11 cellular contexts compared by ENCODE assay signal in genomic region chr14:103539056-103539825, GRCh38. TPM values are rescaled to one million over a fixed set of nuclear protein-coding genes. Genes with fewer than 3 reads are reported as not detected.
DNase-seq lines count a peak whose midpoint lies in the region; ATAC-seq lines count a peak whose summit lies in the region.
"Had no signal": no experiment of that assay in that cellular context is flagged by ENCODE, and none has a peak within 500 bp of the region (broad histone marks: within the 10 kb centered on the region; RNA-seq: fewer than 3 reads in every experiment).

No MANE protein-coding gene starts in this region.

- ATAC-seq in GM18870 (IDR thresholded peaks at IDR 0.05; ENCODE audit: unreplicated experiment) = no peak
- ATAC-seq in sciatic nerve = no peak
- ATAC-seq: natural killer cell had no signal

- no peaks in the 10 kb centered on the region for H3K27me3 ChIP-seq in layer of hippocampus (ENCODE audit: control insufficient read depth, insufficient read depth, low read length)
- H3K27me3 ChIP-seq: SJSA1 had no signal

- H3K27ac ChIP-seq in angular gyrus (ENCODE audit: low read depth, low read length) (peak overlapping the region; percentile 66), layer of hippocampus (ENCODE audit: low read depth, low read length) (peak overlapping the region; percentile 80)

- DNase-seq in DMS 273 (lab: John Stamatoyannopoulos, UW; ENCODE audit: unreplicated experiment) (peak; percentile 47), DMS 273 treated with DMSO at 0.1 percent for 48 hours (lab: John Stamatoyannopoulos, UW) (no peak), superior temporal gyrus (ENCODE audit: extremely low spot score) (peak; percentile 4), T1000 (lab: John Stamatoyannopoulos, UW) (no peak), sciatic nerve (ENCODE audit: low spot score) (no peak)
- DNase-seq: activated CD4-positive, alpha-beta memory T cell treated with anti-CD3 and anti-CD28 coated beads, Interleukin-2, amount 10 ng/mL, durations not matched to agents 7 days and 5 days; natural killer cell had no signal

- intact Hi-C loops in sciatic nerve (cut with DNase I) = no loop called here

RNA-seq across cellular contexts. Expression of gene TRMT61A, which starts 10.2 kb away (rescaled TPM):
- total RNA-seq in sciatic nerve = 12.4 TPM

RNA-seq across cellular contexts. Expression of gene CKB, which starts 16.6 kb away (rescaled TPM):
- 69.1 TPM for total RNA-seq in sciatic nerve

RNA-seq across cellular contexts. Expression of gene BAG5, which starts 23.2 kb away (rescaled TPM):
- total RNA-seq in sciatic nerve = 30.3 TPM

RNA-seq across cellular contexts. Expression of gene COA8, which starts 23.5 kb away (rescaled TPM):
- total RNA-seq in sciatic nerve = 37.4 TPM

Comparison
In these comparisons a context has a peak if more than half of its experiments do, and no peak if none do; other contexts are left out.
1. DNase-seq: peak in DMS 273 (single experiment) and superior temporal gyrus (single experiment); none in DMS 273 treated with DMSO at 0.1 percent for 48 hours (single experiment), T1000 (single experiment) and sciatic nerve (single experiment).